In the genomic region with DNA sequence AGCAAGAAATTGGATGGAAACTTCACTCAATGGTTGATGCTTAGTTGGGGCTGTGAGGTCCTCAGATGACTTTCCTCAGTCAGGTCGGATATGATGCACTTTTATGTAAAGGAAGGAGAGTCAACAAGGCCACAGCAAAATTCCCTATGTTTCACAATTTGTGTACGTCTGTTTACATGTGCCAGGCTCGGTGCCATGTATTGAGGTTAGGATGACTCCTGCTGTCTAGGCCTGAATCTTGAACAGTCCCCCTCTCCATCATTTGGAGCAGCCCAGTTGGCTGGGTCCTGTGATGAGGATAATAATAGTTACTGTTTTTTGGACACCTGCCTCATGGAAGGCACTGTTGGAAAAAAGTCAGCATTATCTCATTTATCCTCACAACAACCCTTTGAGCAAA, we compare ENCODE assay signal across 21 cellular contexts. TPM values are rescaled to one million over a fixed set of nuclear protein-coding genes. Genes with fewer than 3 reads are reported as not detected.
"Had no signal": no experiment of that assay in that cellular context is flagged by ENCODE, and none has a peak within 500 bp of the region (broad histone marks: within the 10 kb centered on the region; RNA-seq: fewer than 3 reads in every experiment).

No MANE protein-coding gene starts in this region.

- ATAC-seq: natural killer cell treated with Interleukin-12 subunit alpha and Interleukin-12 subunit beta and Interleukin-15 and Interleukin-18, amount 100 ng/mL, for 72 hours; pancreas; stimulated activated naive CD8-positive, alpha-beta T cell treated with anti-CD3 and anti-CD28 coated beads, Interleukin-15, amount 100 ng/mL, for 72 hours had no signal

- H3K4me3 ChIP-seq: esophagus muscularis mucosa, pancreas, smooth muscle cell, suprapubic skin, transverse colon, uterus had no signal

- H3K4me2 ChIP-seq: smooth muscle cell had no signal

- DNase-seq: activated CD4-positive, alpha-beta T cell treated with anti-CD3 and anti-CD28 coated beads for 1 hour; activated CD4-positive, alpha-beta T cell treated with anti-CD3 and anti-CD28 coated beads, Interleukin-2, amount 50 U/mL, for 48 hours; activated gamma-delta T cell treated with Interleukin-2 at 50 U/mL for 16 hours; central memory CD4-positive, alpha-beta T cell; cortex of kidney; head of caudate nucleus; pancreas; stimulated activated CD4-positive, alpha-beta T cell treated with anti-CD3 and anti-CD28 coated beads, Interleukin-4, amount 100 ng/mL, for 1 hour; stimulated activated naive CD8-positive, alpha-beta T cell treated with anti-CD3 and anti-CD28 coated beads, Interleukin-15, amount 100 ng/mL, for 72 hours; SW 1271; T-helper 2 cell; transverse colon; uterus; WERI-Rb-1 had no signal

- H3K27me3 ChIP-seq: esophagus muscularis mucosa, neutrophil, pancreas, suprapubic skin, transverse colon, uterus had no signal

- H3K27ac ChIP-seq: esophagus muscularis mucosa, neutrophil, pancreas, suprapubic skin, transverse colon, uterus, WERI-Rb-1 had no signal

- H3K9me3 ChIP-seq: esophagus muscularis mucosa, neutrophil, pancreas, suprapubic skin, transverse colon, uterus had no signal

- H3K4me1 ChIP-seq: pancreas, uterus had no signal

- H3K36me3 ChIP-seq: esophagus muscularis mucosa, neutrophil, pancreas, suprapubic skin, transverse colon, uterus, WERI-Rb-1 had no signal

RNA-seq across cellular contexts. Expression of a gene that starts 43.1 kb away (rescaled TPM):
- total RNA-seq: activated T-helper 1 cell treated with anti-CD3 and anti-CD28 coated beads, Interleukin-12 subunit alpha, Interleukin-12 subunit beta, Interleukin-2, Interleukin-4 antibody, amounts not matched to agents 30 ng/mL and 10 ng/mL and 1 ng/mL, durations not matched to agents 14 hours and 24 hours and 36 hours; natural killer cell treated with Interleukin-12 subunit alpha and Interleukin-12 subunit beta and Interleukin-15 and Interleukin-18, amount 100 ng/mL, for 72 hours; pulmonary artery endothelial cell had no signal
